Comparison of ENCODE assay signal across 20 cellular contexts in the genomic region with DNA sequence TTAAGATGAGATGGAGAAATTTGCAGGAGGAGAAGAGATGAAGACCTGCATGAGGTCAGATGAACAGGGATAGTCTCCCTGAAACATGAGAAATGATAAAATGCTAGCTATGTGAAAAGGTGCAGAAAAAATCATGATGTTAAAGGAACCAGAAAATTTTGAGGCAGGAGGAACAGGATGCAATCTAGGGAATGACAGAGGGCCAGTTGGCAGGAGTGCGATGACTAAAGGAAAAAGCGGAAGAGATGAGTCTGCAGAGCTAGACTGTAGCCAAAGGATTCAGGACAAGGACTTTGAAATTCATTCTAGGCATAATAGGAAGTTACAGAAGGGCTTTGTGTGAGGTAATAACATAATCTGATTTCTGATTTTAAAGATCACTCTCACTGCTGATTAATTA.
DNase-seq lines count a peak whose midpoint lies in the region; ATAC-seq and TF ChIP-seq lines count a peak whose summit lies in the region.
"Had no signal": no experiment of that assay in that cellular context is flagged by ENCODE, and none has a peak within 500 bp of the region (broad histone marks: within the 10 kb centered on the region; RNA-seq: fewer than 3 reads in every experiment).

No MANE protein-coding gene starts in this region.

- peak; percentile 56 for DNase-seq in AG10803 (ENCODE audit: low read depth)
- peak; percentile 23 for DNase-seq in HT1080 (ENCODE audit: low read depth)
- DNase-seq in RPMI7951 (ENCODE audit: low read depth) = peak; percentile 60
- DNase-seq in glutamatergic neuron = no peak
- DNase-seq in activated naive CD4-positive, alpha-beta T cell treated with anti-CD3 and anti-CD28 coated beads, Interleukin-2, amount 50 U/mL, for 72 hours (ENCODE audit: low spot score in 2 of 2) = no peak
- no peak for DNase-seq in activated CD8-positive, alpha-beta T cell treated with anti-CD3 and anti-CD28 coated beads, Interleukin-2, amount 10 ng/mL, durations not matched to agents 7 days and 5 days
- DNase-seq: activated CD4-positive, alpha-beta T cell treated with anti-CD3 and anti-CD28 coated beads for 48 hours; activated naive CD8-positive, alpha-beta T cell treated with anti-CD3 and anti-CD28 coated beads, Interleukin-2, amount 10 ng/mL, durations not matched to agents 7 days and 5 days; left ventricle myocardium superior; NCI-H1048; NCI-H187 treated with DMSO at 0.1 percent for 48 hours; nephron progenitor cell; posterior cingulate gyrus; right lobe of liver; stimulated activated CD8-positive, alpha-beta memory T cell treated with anti-CD3 and anti-CD28 coated beads, Interleukin-4, amount 100 ng/mL, for 48 hours had no signal

- ATAC-seq in activated naive CD4-positive, alpha-beta T cell treated with anti-CD3 and anti-CD28 coated beads, Interleukin-2, amount 50 U/mL, for 72 hours = no peak
- ATAC-seq in activated CD8-positive, alpha-beta T cell treated with anti-CD3 and anti-CD28 coated beads, Interleukin-2, amount 10 ng/mL, durations not matched to agents 7 days and 5 days = no peak
- ATAC-seq in GM19467 (IDR thresholded peaks at IDR 0.05; ENCODE audit: unreplicated experiment) = no peak
- no peak for ATAC-seq in HG03378 (IDR thresholded peaks at IDR 0.05; ENCODE audit: unreplicated experiment)
- ATAC-seq: left ventricle myocardium superior, right lobe of liver had no signal

- no peaks in the 10 kb centered on the region for H3K36me3 Mint-ChIP-seq in glutamatergic neuron (ENCODE audit: unreplicated experiment)
- no peaks in the 10 kb centered on the region for H3K36me3 Mint-ChIP-seq in activated naive CD4-positive, alpha-beta T cell treated with anti-CD3 and anti-CD28 coated beads, Interleukin-2, amount 50 U/mL, for 72 hours
- H3K36me3 Mint-ChIP-seq in activated CD8-positive, alpha-beta T cell treated with anti-CD3 and anti-CD28 coated beads, Interleukin-2, amount 10 ng/mL, durations not matched to agents 7 days and 5 days (ENCODE audit: low read depth) = no peaks in the 10 kb centered on the region
- H3K36me3 Mint-ChIP-seq: activated naive CD8-positive, alpha-beta T cell treated with anti-CD3 and anti-CD28 coated beads, Interleukin-2, amount 10 ng/mL, durations not matched to agents 7 days and 5 days had no signal

- POLR2A ChIA-PET in activated CD8-positive, alpha-beta T cell treated with anti-CD3 and anti-CD28 coated beads, Interleukin-2, amount 10 ng/mL, durations not matched to agents 7 days and 5 days (lab: Charles Lee) = no interaction called here

- peaks cover 1% of the 10 kb centered on the region for H3K27me3 Mint-ChIP-seq in glutamatergic neuron (ENCODE audit: unreplicated experiment)
- H3K27me3 Mint-ChIP-seq in activated CD8-positive, alpha-beta T cell treated with anti-CD3 and anti-CD28 coated beads, Interleukin-2, amount 10 ng/mL, durations not matched to agents 7 days and 5 days (ENCODE audit: low read depth) = no peaks in the 10 kb centered on the region
- H3K27me3 Mint-ChIP-seq: activated naive CD8-positive, alpha-beta T cell treated with anti-CD3 and anti-CD28 coated beads, Interleukin-2, amount 10 ng/mL, durations not matched to agents 7 days and 5 days had no signal

- TF ChIP-seq CTCF in AG10803 (conservative IDR thresholded peaks at IDR 0.05; ENCODE audit: low read length) (no peak), glutamatergic neuron (IDR thresholded peaks at IDR 0.05; ENCODE audit: partially characterized antibody, unreplicated experiment) (no peak)

- no peaks in the 10 kb centered on the region for H3K9me3 Mint-ChIP-seq in glutamatergic neuron (ENCODE audit: unreplicated experiment)
- H3K9me3 Mint-ChIP-seq in activated naive CD4-positive, alpha-beta T cell treated with anti-CD3 and anti-CD28 coated beads, Interleukin-2, amount 50 U/mL, for 72 hours = peaks cover 9 to 16% of the 10 kb centered on the region in 2 donors
- H3K9me3 Mint-ChIP-seq in activated CD8-positive, alpha-beta T cell treated with anti-CD3 and anti-CD28 coated beads, Interleukin-2, amount 10 ng/mL, durations not matched to agents 7 days and 5 days (ENCODE audit: insufficient read depth) = no peaks in the 10 kb centered on the region
- H3K9me3 Mint-ChIP-seq: activated naive CD8-positive, alpha-beta T cell treated with anti-CD3 and anti-CD28 coated beads, Interleukin-2, amount 10 ng/mL, durations not matched to agents 7 days and 5 days; activated T-helper 1 cell treated with anti-CD3 and anti-CD28 coated beads, Interleukin-12 subunit alpha, Interleukin-12 subunit beta, Interleukin-2, Interleukin-4 antibody, amounts not matched to agents 30 ng/mL and 10 ng/mL and 1 ng/mL, durations not matched to agents 14 hours and 24 hours and 36 hours; nephron progenitor cell; T-helper 1 cell treated with Interleukin-12 subunit alpha and Interleukin-12 subunit beta and Interleukin-4 antibody, amounts not matched to agents 30 μg/mL and 1 μg/mL, for 36 hours had no signal

- no peak overlapping the region for H3K4me3 Mint-ChIP-seq in glutamatergic neuron (ENCODE audit: unreplicated experiment)
- no peak overlapping the region for H3K4me3 Mint-ChIP-seq in activated CD8-positive, alpha-beta T cell treated with anti-CD3 and anti-CD28 coated beads, Interleukin-2, amount 10 ng/mL, durations not matched to agents 7 days and 5 days
- H3K4me3 Mint-ChIP-seq: activated naive CD8-positive, alpha-beta T cell treated with anti-CD3 and anti-CD28 coated beads, Interleukin-2, amount 10 ng/mL, durations not matched to agents 7 days and 5 days; activated T-helper 1 cell treated with anti-CD3 and anti-CD28 coated beads, Interleukin-12 subunit alpha, Interleukin-12 subunit beta, Interleukin-2, Interleukin-4 antibody, amounts not matched to agents 30 ng/mL and 10 ng/mL and 1 ng/mL, durations not matched to agents 14 hours and 24 hours and 36 hours; nephron progenitor cell; T-helper 1 cell treated with Interleukin-12 subunit alpha and Interleukin-12 subunit beta and Interleukin-4 antibody, amounts not matched to agents 30 μg/mL and 1 μg/mL, for 36 hours had no signal

- H3K27ac Mint-ChIP-seq in glutamatergic neuron (ENCODE audit: unreplicated experiment) = peak overlapping the region; percentile 3
- H3K27ac Mint-ChIP-seq in activated naive CD4-positive, alpha-beta T cell treated with anti-CD3 and anti-CD28 coated beads, Interleukin-2, amount 50 U/mL, for 72 hours = no peak overlapping the region
- H3K27ac Mint-ChIP-seq in activated CD8-positive, alpha-beta T cell treated with anti-CD3 and anti-CD28 coated beads, Interleukin-2, amount 10 ng/mL, durations not matched to agents 7 days and 5 days = no peak overlapping the region
- H3K27ac Mint-ChIP-seq: activated naive CD8-positive, alpha-beta T cell treated with anti-CD3 and anti-CD28 coated beads, Interleukin-2, amount 10 ng/mL, durations not matched to agents 7 days and 5 days; activated T-helper 1 cell treated with anti-CD3 and anti-CD28 coated beads, Interleukin-12 subunit alpha, Interleukin-12 subunit beta, Interleukin-2, Interleukin-4 antibody, amounts not matched to agents 30 ng/mL and 10 ng/mL and 1 ng/mL, durations not matched to agents 14 hours and 24 hours and 36 hours; nephron progenitor cell; T-helper 1 cell treated with Interleukin-12 subunit alpha and Interleukin-12 subunit beta and Interleukin-4 antibody, amounts not matched to agents 30 μg/mL and 1 μg/mL, for 36 hours had no signal

- peaks cover 9% of the 10 kb centered on the region for H3K4me1 Mint-ChIP-seq in glutamatergic neuron (ENCODE audit: low read depth, unreplicated experiment)
- H3K4me1 Mint-ChIP-seq in activated CD8-positive, alpha-beta T cell treated with anti-CD3 and anti-CD28 coated beads, Interleukin-2, amount 10 ng/mL, durations not matched to agents 7 days and 5 days (ENCODE audit: low read depth) = no peaks in the 10 kb centered on the region
- H3K4me1 Mint-ChIP-seq: activated naive CD8-positive, alpha-beta T cell treated with anti-CD3 and anti-CD28 coated beads, Interleukin-2, amount 10 ng/mL, durations not matched to agents 7 days and 5 days; nephron progenitor cell had no signal

- CTCF ChIA-PET in activated CD8-positive, alpha-beta T cell treated with anti-CD3 and anti-CD28 coated beads, Interleukin-2, amount 10 ng/mL, durations not matched to agents 7 days and 5 days (lab: Charles Lee) = no interaction called here

- no peak overlapping the region for H3K4me3 ChIP-seq in AG10803 (ENCODE audit: low read length)
- H3K4me3 ChIP-seq: right lobe of liver, SJSA1 had no signal

Comparison
In these comparisons a context has a peak if more than half of its experiments do, and no peak if none do; other contexts are left out.
1. DNase-seq: peak in AG10803 (single experiment), HT1080 (single experiment) and RPMI7951 (single experiment); none in glutamatergic neuron (single experiment), activated naive CD4-positive, alpha-beta T cell treated with anti-CD3 and anti-CD28 coated beads, Interleukin-2, amount 50 U/mL, for 72 hours (0 of 2) and activated CD8-positive, alpha-beta T cell treated with anti-CD3 and anti-CD28 coated beads, Interleukin-2, amount 10 ng/mL, durations not matched to agents 7 days and 5 days (single experiment).